Comparison of ENCODE assay signal across 30 cellular contexts in genomic region chr10:16923309-16923708, GRCh38.
"Had no signal": no experiment of that assay in that cellular context is flagged by ENCODE, and none has a peak within 500 bp of the region (broad histone marks: within the 10 kb centered on the region; RNA-seq: fewer than 3 reads in every experiment).

No MANE protein-coding gene starts in this region.

- H3K27ac ChIP-seq: body of pancreas, colonic mucosa, esophagus muscularis mucosa, gastrocnemius medialis, heart left ventricle, WERI-Rb-1 had no signal

- H3K9me3 ChIP-seq: body of pancreas, colonic mucosa, esophagus muscularis mucosa, gastrocnemius medialis had no signal

- H3K4me1 ChIP-seq: body of pancreas, colonic mucosa, esophagus muscularis mucosa, gastrocnemius medialis had no signal

- DNase-seq: activated B cell treated with CpG ODN at 0.5 μM for 24 hours; activated CD4-positive, alpha-beta T cell treated with anti-CD3 and anti-CD28 coated beads for 48 hours; activated CD4-positive, alpha-beta T cell treated with anti-CD3 and anti-CD28 coated beads, Interleukin-2, amount 50 U/mL, for 1 hour; activated CD4-positive, alpha-beta T cell treated with anti-CD3 and anti-CD28 coated beads, Interleukin-2, amount 50 U/mL, for 48 hours; activated CD8-positive, alpha-beta memory T cell treated with anti-CD3 and anti-CD28 coated beads for 24 hours; activated CD8-positive, alpha-beta T cell treated with anti-CD3 and anti-CD28 coated beads for 36 hours; activated effector memory CD4-positive, alpha-beta T cell treated with Interleukin-2 at 50 U/mL for 16 hours; activated gamma-delta T cell treated with Interleukin-2 at 50 U/mL for 16 hours; activated naive CD4-positive, alpha-beta T cell treated with anti-CD3 and anti-CD28 coated beads, Interleukin-2, amount 50 U/mL, for 16 hours; activated naive CD4-positive, alpha-beta T cell treated with Interleukin-2 at 50 U/mL for 16 hours; activated T-cell treated with anti-CD3 and anti-CD28 coated beads, Interleukin-2, amount 50 U/mL, for 4 hours; amygdala; aorta; body of pancreas; caudate nucleus; colonic mucosa; effector memory CD4-positive, alpha-beta T cell; endodermal cell; erythroblast; foreskin fibroblast; gastrocnemius medialis; glutamatergic neuron; heart left ventricle; T-helper 1 cell; T-helper 17 cell; T1000; WERI-Rb-1 had no signal

- ATAC-seq: activated CD4-positive, CD25-positive, alpha-beta regulatory T cell treated with anti-CD3 and anti-CD28 coated beads, Interleukin-2, amount 50 U/mL, for 24 hours; activated CD8-positive, alpha-beta T cell treated with anti-CD3 and anti-CD28 coated beads for 36 hours; activated T-cell treated with anti-CD3 and anti-CD28 coated beads, Interleukin-2, amount 50 U/mL, for 4 hours; activated T-helper 17 cell treated with anti-CD3 and anti-CD28 coated beads, Interleukin-2, amount 50 U/mL, for 72 hours; body of pancreas; gastrocnemius medialis; heart left ventricle; T-helper 17 cell had no signal

- H3K27me3 ChIP-seq: body of pancreas, colonic mucosa, esophagus muscularis mucosa, gastrocnemius medialis, heart left ventricle had no signal

- H3K4me3 ChIP-seq: body of pancreas, colonic mucosa, esophagus muscularis mucosa, gastrocnemius medialis, heart left ventricle had no signal

- H3K36me3 ChIP-seq: colonic mucosa, esophagus muscularis mucosa, gastrocnemius medialis, heart left ventricle, WERI-Rb-1 had no signal
